Comparison of ENCODE assay signal across 8 cellular contexts in the genomic region with DNA sequence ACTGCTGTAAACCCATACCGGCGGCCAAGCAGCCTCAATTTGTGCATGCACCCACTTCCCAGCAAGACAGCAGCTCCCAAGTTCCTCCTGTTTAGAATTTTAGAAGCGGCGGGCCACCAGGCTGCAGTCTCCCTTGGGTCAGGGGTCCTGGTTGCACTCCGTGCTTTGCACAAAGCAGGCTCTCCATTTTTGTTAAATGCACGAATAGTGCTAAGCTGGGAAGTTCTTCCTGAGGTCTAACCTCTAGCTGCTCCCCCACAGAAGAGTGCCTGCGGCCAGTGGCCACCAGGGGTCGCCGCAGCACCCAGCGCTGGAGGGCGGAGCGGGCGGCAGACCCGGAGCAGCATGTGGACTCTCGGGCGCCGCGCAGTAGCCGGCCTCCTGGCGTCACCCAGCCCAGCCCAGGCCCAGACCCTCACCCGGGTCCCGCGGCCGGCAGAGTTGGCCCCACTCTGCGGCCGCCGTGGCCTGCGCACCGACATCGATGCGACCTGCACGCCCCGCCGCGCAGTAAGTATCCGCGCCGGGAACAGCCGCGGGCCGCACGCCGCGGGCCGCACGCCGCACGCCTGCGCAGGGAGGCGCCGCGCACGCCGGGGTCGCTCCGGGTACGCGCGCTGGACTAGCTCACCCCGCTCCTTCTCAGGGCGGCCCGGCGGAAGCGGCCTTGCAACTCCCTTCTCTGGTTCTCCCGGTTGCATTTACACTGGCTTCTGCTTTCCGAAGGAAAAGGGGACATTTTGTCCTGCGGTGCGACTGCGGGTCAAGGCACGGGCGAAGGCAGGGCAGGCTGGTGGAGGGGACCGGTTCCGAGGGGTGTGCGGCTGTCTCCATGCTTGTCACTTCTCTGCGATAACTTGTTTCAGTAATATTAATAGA. TPM values are rescaled to one million over a fixed set of nuclear protein-coding genes. Genes with fewer than 3 reads are reported as not detected.
DNase-seq lines count a peak whose midpoint lies in the region; ATAC-seq, FAIRE-seq and TF ChIP-seq lines count a peak whose summit lies in the region.

A gene (plus strand): TSS at position 315 of the 879 bp plus-strand sequence. CDS start 31 bp downstream, at position 346.

- H2AFZ ChIP-seq in SU-DHL-6 (ENCODE audit: low read depth, low read length, severe bottlenecking), result peak within 1 kb of the TSS; percentile 86

- H3K36me3 Mint-ChIP-seq in activated naive CD8-positive, alpha-beta T cell treated with anti-CD3 and anti-CD28 coated beads, Interleukin-2, amount 10 ng/mL, durations not matched to agents 7 days and 5 days, result no peaks in the 10 kb centered on the region

- TF ChIP-seq POLR2A in H54 (IDR thresholded peaks at IDR 0.05; ENCODE audit: low read depth, low read length) (peak; percentile 75), upper lobe of left lung (IDR thresholded peaks at IDR 0.05) (peak in 2 of 4 donors; percentile 52 to 60)

- ATAC-seq in activated naive CD8-positive, alpha-beta T cell treated with anti-CD3 and anti-CD28 coated beads, Interleukin-2, amount 10 ng/mL, durations not matched to agents 7 days and 5 days (ENCODE audit: low read depth), result peak; percentile 92
- ATAC-seq in Right ventricle myocardium superior (ENCODE audit: poor library complexity) (peak; percentile 97), upper lobe of left lung (ENCODE audit: low FRiP score in 2 of 2) (peak; percentile 93 to 98)

- TF ChIP-seq EP300 in upper lobe of left lung (IDR thresholded peaks at IDR 0.05), result no peak

- FAIRE-seq in H54 (lab: Jason Lieb, UNC), result no peak

- DNase-seq in GM04504 (ENCODE audit: low read depth) (peak; percentile 55), H54 (ENCODE audit: insufficient read length, low spot score) (peak; percentile 98), LoVo (ENCODE audit: low spot score) (peak; percentile 81), Right ventricle myocardium superior (peak; percentile 90), pons (ENCODE audit: low spot score) (peak; percentile 57), upper lobe of left lung (peak; percentile 88 to 97)
- DNase-seq in activated naive CD8-positive, alpha-beta T cell treated with anti-CD3 and anti-CD28 coated beads, Interleukin-2, amount 10 ng/mL, durations not matched to agents 7 days and 5 days, result peak; percentile 87

- H3K9me3 ChIP-seq in SU-DHL-6 (ENCODE audit: insufficient read depth, low read length) (no peaks in the 10 kb centered on the region), upper lobe of left lung (no peaks in the 10 kb centered on the region)

- peak within 1 kb of the TSS; percentile 72 for H3K27ac Mint-ChIP-seq in activated naive CD8-positive, alpha-beta T cell treated with anti-CD3 and anti-CD28 coated beads, Interleukin-2, amount 10 ng/mL, durations not matched to agents 7 days and 5 days

- H3K27me3 ChIP-seq in SU-DHL-6 (ENCODE audit: low read length), result no peaks in the 10 kb centered on the region
- no peaks in the 10 kb centered on the region for H3K27me3 ChIP-seq in upper lobe of left lung

- no peaks in the 10 kb centered on the region for H4K20me1 ChIP-seq in SU-DHL-6 (ENCODE audit: low read depth, low read length)

- H3K4me3 ChIP-seq in SU-DHL-6 (ENCODE audit: insufficient read depth, low read length, poor library complexity, severe bottlenecking), result peak within 1 kb of the TSS; percentile 93
- peak within 1 kb of the TSS; percentile 22 to 93 (median 69) for H3K4me3 ChIP-seq in upper lobe of left lung

- peaks cover 40% of the 10 kb centered on the region for H3K79me2 ChIP-seq in SU-DHL-6 (ENCODE audit: insufficient read depth, low read length)

- WGBS in upper lobe of left lung, 2 donors, result 1 to 2% methylated on average over 11 to 23 of the region's 75 CpGs

- peak within 1 kb of the TSS; percentile 63 for H3K27ac ChIP-seq in SU-DHL-6 (ENCODE audit: low read depth, low read length)
- peak within 1 kb of the TSS; percentile 70 to 88 (median 84) for H3K27ac ChIP-seq in upper lobe of left lung

- H3K9me2 ChIP-seq in SU-DHL-6 (replicated peaks; ENCODE audit: insufficient read depth, low read length), result no peaks in the 10 kb centered on the region

- peak within 1 kb of the TSS; percentile 88 for H3K4me3 Mint-ChIP-seq in activated naive CD8-positive, alpha-beta T cell treated with anti-CD3 and anti-CD28 coated beads, Interleukin-2, amount 10 ng/mL, durations not matched to agents 7 days and 5 days

- peak; percentile 96 for TF ChIP-seq CTCF in SU-DHL-6 (IDR thresholded peaks at IDR 0.05; ENCODE audit: insufficient read depth, low read length, poor library complexity, severe bottlenecking)
- peak; percentile 96 to 98 (median 98) for TF ChIP-seq CTCF in upper lobe of left lung (IDR thresholded peaks at IDR 0.05)

- H3K9me3 Mint-ChIP-seq in activated naive CD8-positive, alpha-beta T cell treated with anti-CD3 and anti-CD28 coated beads, Interleukin-2, amount 10 ng/mL, durations not matched to agents 7 days and 5 days, result no peaks in the 10 kb centered on the region

- peaks cover 20% of the 10 kb centered on the region for H3K4me1 Mint-ChIP-seq in activated naive CD8-positive, alpha-beta T cell treated with anti-CD3 and anti-CD28 coated beads, Interleukin-2, amount 10 ng/mL, durations not matched to agents 7 days and 5 days

- peak within 1 kb of the TSS; percentile 79 for H3K9ac ChIP-seq in SU-DHL-6 (ENCODE audit: low read length)

- no peaks in the 10 kb centered on the region for H3K36me3 ChIP-seq in SU-DHL-6 (ENCODE audit: low read length)
- H3K36me3 ChIP-seq in upper lobe of left lung, result no peaks in the 10 kb centered on the region

- H3K4me2 ChIP-seq in SU-DHL-6 (ENCODE audit: low read depth, low read length, poor library complexity, severe bottlenecking), result peak within 1 kb of the TSS; percentile 97

- POLR2A ChIA-PET in activated naive CD8-positive, alpha-beta T cell treated with anti-CD3 and anti-CD28 coated beads, Interleukin-2, amount 10 ng/mL, durations not matched to agents 7 days and 5 days (lab: Charles Lee), result interaction anchor here (1.0 to 1.5 kb wide), 4 partner anchors 9 to 87 kb away, joined by 3 to 4 read pairs (median 4); no protein-coding TSS in a partner anchor

- H3K4me1 ChIP-seq in upper lobe of left lung, result peaks cover 3 to 14% (median 10%) of the 10 kb centered on the region in 4 donors

- no peaks in the 10 kb centered on the region for H3F3A ChIP-seq in SU-DHL-6 (ENCODE audit: insufficient read depth)

- H3K27me3 Mint-ChIP-seq in activated naive CD8-positive, alpha-beta T cell treated with anti-CD3 and anti-CD28 coated beads, Interleukin-2, amount 10 ng/mL, durations not matched to agents 7 days and 5 days, result peaks cover 4% of the 10 kb centered on the region

- intact Hi-C loops in Right ventricle myocardium superior (cut with DNase I), result no loop called here

RNA-seq across cellular contexts. Expression of the gene that starts here (rescaled TPM):
- 10 to 100 TPM; 11.4 to 12.2 TPM for total RNA-seq in activated naive CD8-positive, alpha-beta T cell treated with anti-CD3 and anti-CD28 coated beads, Interleukin-2, amount 10 ng/mL, durations not matched to agents 7 days and 5 days
- total RNA-seq in Right ventricle myocardium superior (38.0 TPM), upper lobe of left lung (10 to 100 TPM in 2 of 6 donors, 1 to 10 TPM in 4; 1.8 to 16.5 (median 9.0) TPM)

Comparison
In these comparisons a context has a peak if more than half of its experiments do, and no peak if none do; other contexts are left out.
1. Peak in every context shown above with its lines: DNase-seq, ATAC-seq, H3K4me3 ChIP-seq and H3K27ac ChIP-seq.